18 cellular contexts compared by ENCODE assay signal in genomic region chr13:106617561-106617960, GRCh38. TPM values are rescaled to one million over a fixed set of nuclear protein-coding genes. Genes with fewer than 3 reads are reported as not detected.
DNase-seq lines count a peak whose midpoint lies in the region; ATAC-seq and TF ChIP-seq lines count a peak whose summit lies in the region.
"Had no signal": no experiment of that assay in that cellular context is flagged by ENCODE, and none has a peak within 500 bp of the region (broad histone marks: within the 10 kb centered on the region; RNA-seq: fewer than 3 reads in every experiment).

No MANE protein-coding gene starts in this region.

- H3K4me3 Mint-ChIP-seq in endodermal cell (no peak overlapping the region), progenitor cell of endocrine pancreas (ENCODE audit: low read depth) (no peak overlapping the region)
- H3K4me3 Mint-ChIP-seq: IgD-negative memory B cell; naive thymus-derived CD8-positive, alpha-beta T cell had no signal

- H3K4me2 ChIP-seq in PC-9, result no peak overlapping the region
- H3K4me2 ChIP-seq: BLaER1 treated with 17β-estradiol and CSF1 and Interleukin-3, amounts not matched to agents 10 nM and 100 nM had no signal

- no peaks in the 10 kb centered on the region for H3F3A ChIP-seq in PC-9 (ENCODE audit: insufficient read depth, low read depth)

- DNase-seq in GM04504 (ENCODE audit: low read depth) (peak; percentile 21), PC-9 (peak; percentile 17 to 53), endodermal cell (peak; percentile 85), kidney tubule cell (ENCODE audit: low spot score) (peak; percentile 78), progenitor cell of endocrine pancreas (ENCODE audit: low spot score, unreplicated experiment) (no peak), T1000 (lab: John Stamatoyannopoulos, UW) (no peak), NCI-H510A (lab: John Stamatoyannopoulos, UW) (no peak)
- DNase-seq: cerebellar nuclear complex; gastrocnemius medialis; left colon; naive thymus-derived CD8-positive, alpha-beta T cell; NCI-H1436 treated with DMSO at 0.1 percent for 48 hours; NCI-H748 treated with DMSO at 0.1 percent for 48 hours; SHP77 treated with DMSO at 0.1 percent for 48 hours; sigmoid colon had no signal

- 42 to 48% methylated on average over 1 to 3 of the region's 3 CpGs for WGBS in endodermal cell (ENCODE audit: insufficient coverage in 1 of 2, insufficient read length in 1 of 2), 2 experiments

- H3K36me3 Mint-ChIP-seq in endodermal cell (ENCODE audit: low read depth) (no peaks in the 10 kb centered on the region), progenitor cell of endocrine pancreas (ENCODE audit: insufficient read depth) (no peaks in the 10 kb centered on the region)
- H3K36me3 Mint-ChIP-seq: IgD-negative memory B cell; naive thymus-derived CD8-positive, alpha-beta T cell had no signal

- H3K4me1 Mint-ChIP-seq in endodermal cell, result peaks cover 12% of the 10 kb centered on the region
- H3K4me1 Mint-ChIP-seq in progenitor cell of endocrine pancreas (ENCODE audit: low read depth), result peaks cover 8% of the 10 kb centered on the region

- BruUV-seq in PC-9 (replicated peaks; lab: Mats Ljungman, UMichigan), result no TSS peak

- H3K9me3 ChIP-seq in PC-9 (ENCODE audit: insufficient read depth, low read depth), result no peaks in the 10 kb centered on the region; the same call in 1 of the 2 replicates
- no peaks in the 10 kb centered on the region for H3K9me3 ChIP-seq in endodermal cell (ENCODE audit: control insufficient read depth, low read length)
- H3K9me3 ChIP-seq: BLaER1 treated with 17β-estradiol and CSF1 and Interleukin-3, amounts not matched to agents 10 nM and 100 nM; gastrocnemius medialis; sigmoid colon had no signal

- H3K4me3 ChIP-seq in PC-9, result no peak overlapping the region
- no peak overlapping the region for H3K4me3 ChIP-seq in endodermal cell (ENCODE audit: low read length)
- H3K4me3 ChIP-seq: BLaER1 treated with 17β-estradiol and CSF1 and Interleukin-3, amounts not matched to agents 10 nM and 100 nM; gastrocnemius medialis; sigmoid colon had no signal

- no peaks in the 10 kb centered on the region for H3K9me2 ChIP-seq in PC-9 (ENCODE audit: insufficient read depth)

- no peaks in the 10 kb centered on the region for H3K79me2 ChIP-seq in PC-9 (ENCODE audit: low read depth)

- no peak overlapping the region for H3K27ac ChIP-seq in PC-9
- H3K27ac ChIP-seq in endodermal cell (ENCODE audit: low read depth, low read length), result no peak overlapping the region
- H3K27ac ChIP-seq: BLaER1 treated with 17β-estradiol and CSF1 and Interleukin-3, amounts not matched to agents 10 nM and 100 nM; gastrocnemius medialis; sigmoid colon had no signal

- H3K27me3 ChIP-seq in PC-9 (ENCODE audit: insufficient read depth, low read depth), result no peaks in the 10 kb centered on the region
- H3K27me3 ChIP-seq in endodermal cell (ENCODE audit: control insufficient read depth, insufficient read depth, low read length, poor library complexity, severe bottlenecking), result peaks cover 98% of the 10 kb centered on the region
- H3K27me3 ChIP-seq: gastrocnemius medialis, sigmoid colon had no signal

- H3K36me3 ChIP-seq in PC-9 (ENCODE audit: low read depth) (no peaks in the 10 kb centered on the region), endodermal cell (ENCODE audit: control insufficient read depth, insufficient read depth, low read length) (no peaks in the 10 kb centered on the region)
- H3K36me3 ChIP-seq: BLaER1 treated with 17β-estradiol and CSF1 and Interleukin-3, amounts not matched to agents 10 nM and 100 nM; gastrocnemius medialis; sigmoid colon had no signal

- H3K9me3 Mint-ChIP-seq in endodermal cell, result no peaks in the 10 kb centered on the region
- H3K9me3 Mint-ChIP-seq in progenitor cell of endocrine pancreas (ENCODE audit: low read depth), result no peaks in the 10 kb centered on the region
- H3K9me3 Mint-ChIP-seq: IgD-negative memory B cell; naive thymus-derived CD8-positive, alpha-beta T cell had no signal

- H3K27me3 Mint-ChIP-seq in endodermal cell (ENCODE audit: insufficient read depth) (peaks cover 98% of the 10 kb centered on the region), progenitor cell of endocrine pancreas (peaks cover 18% of the 10 kb centered on the region)
- H3K27me3 Mint-ChIP-seq: IgD-negative memory B cell had no signal

- H3K9ac ChIP-seq in endodermal cell (ENCODE audit: extremely low read depth, low read length, poor library complexity, severe bottlenecking), result no peak overlapping the region
- H3K9ac ChIP-seq: BLaER1 treated with 17β-estradiol and CSF1 and Interleukin-3, amounts not matched to agents 10 nM and 100 nM had no signal

- H3K4me1 ChIP-seq in PC-9 (replicated peaks; ENCODE audit: insufficient read depth), result no peaks in the 10 kb centered on the region
- H3K4me1 ChIP-seq in endodermal cell (ENCODE audit: control insufficient read depth, insufficient read depth, low read length), result no peaks in the 10 kb centered on the region
- H3K4me1 ChIP-seq: BLaER1 treated with 17β-estradiol and CSF1 and Interleukin-3, amounts not matched to agents 10 nM and 100 nM; gastrocnemius medialis had no signal

- H4K20me1 ChIP-seq in PC-9 (ENCODE audit: insufficient read depth), result no peaks in the 10 kb centered on the region
- H4K20me1 ChIP-seq: BLaER1 treated with 17β-estradiol and CSF1 and Interleukin-3, amounts not matched to agents 10 nM and 100 nM had no signal

- TF ChIP-seq CTCF in PC-9 (conservative IDR thresholded peaks at IDR 0.05) (no peak), endodermal cell (conservative IDR thresholded peaks at IDR 0.05) (no peak), progenitor cell of endocrine pancreas (IDR thresholded peaks at IDR 0.05; ENCODE audit: unreplicated experiment) (no peak)

- POLR2A ChIA-PET in PC-9 (lab: Charles Lee; ENCODE audit: unreplicated experiment), result no interaction called here

- H3K27ac Mint-ChIP-seq in endodermal cell (no peak overlapping the region), progenitor cell of endocrine pancreas (no peak overlapping the region)
- H3K27ac Mint-ChIP-seq: IgD-negative memory B cell; naive thymus-derived CD8-positive, alpha-beta T cell had no signal

- intact Hi-C loops in PC-9 (cut with micrococcal nuclease; ENCODE audit: unreplicated experiment), result no loop called here

- CTCF ChIA-PET in PC-9 (lab: Charles Lee), result no interaction called here

- no peak for ATAC-seq in GM19452 (IDR thresholded peaks at IDR 0.05; ENCODE audit: unreplicated experiment)
- ATAC-seq: gastrocnemius medialis; left colon; naive thymus-derived CD8-positive, alpha-beta T cell had no signal

- no peak overlapping the region for H2AFZ ChIP-seq in PC-9

RNA-seq across cellular contexts. Expression of gene ARGLU1, which starts 49.6 kb away (rescaled TPM):
- 89.2 and 90.8 TPM in 2 replicates for total RNA-seq in PC-9 (2021)
- 100 to 1,000 TPM in 1 of 2 donors, 10 to 100 TPM in 1; 80.6 to 101 TPM for total RNA-seq in endodermal cell
- polyA plus RNA-seq in endodermal cell (2013, experiment 1 of 2), result 228 TPM
- 191 TPM for polyA plus RNA-seq in endodermal cell (2013, experiment 2 of 2)
- total RNA-seq in progenitor cell of endocrine pancreas, result 148 and 149 TPM in 2 replicates

Comparison
In these comparisons a context has a peak if more than half of its experiments do, and no peak if none do; other contexts are left out.
1. DNase-seq: peak in GM04504 (single experiment), PC-9 (2 of 2), endodermal cell (single experiment) and kidney tubule cell (single experiment); none in progenitor cell of endocrine pancreas (single experiment), T1000 (single experiment) and NCI-H510A (single experiment).